Comparison of ENCODE assay signal across 8 cellular contexts in the genomic region with DNA sequence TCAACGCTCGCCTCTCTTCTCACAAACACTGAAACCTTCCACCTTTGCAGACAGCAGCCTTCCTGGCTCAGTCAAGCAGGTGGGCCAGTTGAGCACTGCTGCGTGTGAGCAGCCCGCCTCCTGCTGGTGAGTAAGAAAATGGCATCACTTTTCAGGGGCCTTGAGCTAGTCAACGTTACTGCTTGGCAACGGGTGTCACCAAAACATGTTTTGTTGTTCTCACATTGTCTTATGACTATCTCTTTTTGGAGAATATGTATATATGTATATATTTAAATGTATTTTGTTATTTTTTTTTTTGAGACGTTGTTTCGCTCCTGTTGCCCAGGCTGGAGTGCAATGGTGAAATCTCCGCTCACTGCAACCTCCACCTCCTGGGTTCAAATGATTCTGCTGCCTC.
A peak's percentile ranks its signal among the peaks of the same experiment; 100 is the strongest.
DNase-seq lines count a peak whose midpoint lies in the region; ATAC-seq, FAIRE-seq and TF ChIP-seq lines count a peak whose summit lies in the region.

No MANE protein-coding gene starts in this region.

- DNase-seq in D721Med (ENCODE audit: insufficient read length, low spot score) (no peak), NOMO-1 treated with dmso at 0.1 percent for 144 hours (lab: John Stamatoyannopoulos, UW; ENCODE audit: unreplicated experiment) (peak; percentile 62), erythroblast (lab: John Stamatoyannopoulos, UW) (peak; percentile 68 to 79), substantia nigra (lab: John Stamatoyannopoulos, UW) (peak in 38 of 49 donors; percentile 13 to 73 (median 51))
- peak; percentile 79 for DNase-seq in activated CD8-positive, alpha-beta memory T cell treated with anti-CD3 and anti-CD28 coated beads, Interleukin-2, amount 50 U/mL, for 48 hours

- ATAC-seq in GM19455 (IDR thresholded peaks at IDR 0.05; ENCODE audit: unreplicated experiment) (peak; percentile 90), HG03558 (IDR thresholded peaks at IDR 0.05; ENCODE audit: extremely low read depth, unreplicated experiment) (peak; percentile 79)

- TF ChIP-seq POLR2A in erythroblast (IDR thresholded peaks at IDR 0.05; ENCODE audit: low read length): no peak

- H3K9ac ChIP-seq in neural cell (ENCODE audit: low read length): no peak overlapping the region

- no peaks in the 10 kb centered on the region for H4K20me1 ChIP-seq in neural cell (ENCODE audit: insufficient read depth)

- H3K27ac ChIP-seq in neural cell (ENCODE audit: low read length) (no peak overlapping the region), substantia nigra (ENCODE audit: low read depth, low read length, poor library complexity, severe bottlenecking) (no peak overlapping the region)

- no peaks in the 10 kb centered on the region for H3F3A ChIP-seq in neural cell (ENCODE audit: insufficient read depth, low read length, poor library complexity, severe bottlenecking)

- no peak overlapping the region for H3K4me3 ChIP-seq in neural cell (ENCODE audit: low read length)

- no peaks in the 10 kb centered on the region for H3K9me3 ChIP-seq in neural cell (ENCODE audit: low read length)

- H2AFZ ChIP-seq in neural cell (ENCODE audit: low read depth, low read length): no peak overlapping the region

- H3K27me3 ChIP-seq in neural cell (ENCODE audit: insufficient read depth, low read depth, low read length): no peaks in the 10 kb centered on the region

- TF ChIP-seq EP300 in neural cell (conservative IDR thresholded peaks at IDR 0.05; ENCODE audit: poor library complexity, severe bottlenecking): peak; percentile 24

- H3K9me2 ChIP-seq in neural cell (ENCODE audit: insufficient read depth, low read length): no peaks in the 10 kb centered on the region

- no peaks in the 10 kb centered on the region for H3K79me2 ChIP-seq in neural cell (replicated peaks; ENCODE audit: insufficient read depth, low read length)

- no peak for FAIRE-seq in D721Med (lab: Jason Lieb, UNC)

- no peaks in the 10 kb centered on the region for H3K36me3 ChIP-seq in neural cell (ENCODE audit: insufficient read depth, low read length)

- TF ChIP-seq CTCF in D721Med (IDR thresholded peaks at IDR 0.05; ENCODE audit: insufficient read depth, missing control alignments) (peak; percentile 96), neural cell (IDR thresholded peaks at IDR 0.05; ENCODE audit: poor library complexity, severe bottlenecking) (peak; percentile 93)

- TF ChIP-seq RAD21 in neural cell (conservative IDR thresholded peaks at IDR 0.05): peak; percentile 93

- H3K4me2 ChIP-seq in neural cell (ENCODE audit: low read length): no peak overlapping the region

TF ChIP-seq in neural cell, 6 proteins besides CTCF, POLR2A, EP300 and RAD21:
- TF ChIP-seq SMC3 (conservative IDR thresholded peaks at IDR 0.05; ENCODE audit: poor library complexity): peak; percentile 95
- TF ChIP-seq MXI1 (conservative IDR thresholded peaks at IDR 0.05; ENCODE audit: poor library complexity, severe bottlenecking): no peak
TF ChIP-seq in neural cell: peak in this region for 1.
